Comparison of ENCODE assay signal across 17 cellular contexts in the genomic region with DNA sequence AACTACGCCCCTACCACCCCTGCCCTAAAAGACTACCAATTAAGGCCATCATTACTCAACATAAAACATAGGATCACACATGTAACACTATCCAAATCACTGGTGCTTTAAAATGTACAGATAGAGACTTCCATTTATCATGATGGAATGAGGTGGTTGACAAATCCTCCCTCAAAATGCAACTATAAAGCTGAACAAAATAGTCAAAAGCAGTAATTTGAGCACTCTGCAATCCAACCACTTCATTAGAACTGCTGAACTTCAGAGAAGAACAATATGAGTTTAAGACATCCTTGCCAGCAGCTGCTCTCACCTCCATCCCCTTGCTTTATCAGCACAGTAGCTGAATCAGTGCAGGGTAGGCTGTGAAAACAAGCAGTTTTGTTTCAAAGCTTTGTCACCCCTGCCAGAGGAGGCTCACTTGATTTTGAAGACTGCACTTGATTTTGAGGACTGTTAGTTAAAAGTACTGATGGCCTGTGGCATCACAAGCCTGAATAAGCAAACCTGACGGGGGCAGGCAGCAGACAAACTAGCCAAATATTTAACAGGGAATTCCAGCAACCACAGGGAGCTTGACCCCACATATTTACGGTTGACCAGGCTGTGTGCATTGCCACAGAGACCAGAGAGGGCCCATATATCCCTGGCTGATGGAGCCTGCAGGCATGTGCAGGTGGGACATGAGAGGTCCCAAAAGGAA.
DNase-seq lines count a peak whose midpoint lies in the region; ATAC-seq and TF ChIP-seq lines count a peak whose summit lies in the region.
"Had no signal": no experiment of that assay in that cellular context is flagged by ENCODE, and none has a peak within 500 bp of the region (broad histone marks: within the 10 kb centered on the region; RNA-seq: fewer than 3 reads in every experiment).

No MANE protein-coding gene starts in this region.

- no peaks in the 10 kb centered on the region for H3K27me3 Mint-ChIP-seq in endodermal cell (ENCODE audit: insufficient read depth)
- no peaks in the 10 kb centered on the region for H3K27me3 Mint-ChIP-seq in neural progenitor cell (ENCODE audit: insufficient read depth, low read depth)
- H3K27me3 Mint-ChIP-seq: CD4-positive, alpha-beta memory T cell; central memory CD8-positive, alpha-beta T cell; T-helper 17 cell had no signal

- H3K36me3 Mint-ChIP-seq in endodermal cell (ENCODE audit: low read depth) (peaks cover 14% of the 10 kb centered on the region), neural progenitor cell (peaks cover 18% of the 10 kb centered on the region)

- in situ Hi-C loops in Caki2 (cut with HindIII; ENCODE audit: low pct_unique_long_range_greater_than_20kb, low sequenced_read_pairs), result no loop called here

- TF ChIP-seq CTCF in endodermal cell (conservative IDR thresholded peaks at IDR 0.05) (no peak), neural progenitor cell (IDR thresholded peaks at IDR 0.05) (no peak), WERI-Rb-1 (IDR thresholded peaks at IDR 0.05; ENCODE audit: low read depth, low read length) (no peak)

- no peak overlapping the region for H3K4me3 Mint-ChIP-seq in endodermal cell
- no peak overlapping the region for H3K4me3 Mint-ChIP-seq in neural progenitor cell
- H3K4me3 Mint-ChIP-seq: CD4-positive, alpha-beta memory T cell; central memory CD8-positive, alpha-beta T cell; neural crest cell; stimulated activated effector memory CD8-positive, alpha-beta T cell treated with anti-CD3 and anti-CD28 coated beads, Interleukin-12 subunit alpha, Interleukin-12 subunit beta, amount 100 ng/mL, for 72 hours; T-helper 17 cell had no signal

- no peaks in the 10 kb centered on the region for H4K20me1 ChIP-seq in neural progenitor cell (ENCODE audit: low read depth)

- H3K9me3 Mint-ChIP-seq in endodermal cell, result peaks cover 11% of the 10 kb centered on the region
- peaks cover 23% of the 10 kb centered on the region for H3K9me3 Mint-ChIP-seq in neural progenitor cell
- H3K9me3 Mint-ChIP-seq: central memory CD8-positive, alpha-beta T cell had no signal

- H3K27ac ChIP-seq in endodermal cell (ENCODE audit: low read depth, low read length) (no peak overlapping the region), neural progenitor cell (no peak overlapping the region), WERI-Rb-1 (no peak overlapping the region)
- H3K27ac ChIP-seq: left lung had no signal

- H3K9me3 ChIP-seq in endodermal cell (ENCODE audit: control insufficient read depth, low read length) (no peaks in the 10 kb centered on the region), neural progenitor cell (ENCODE audit: low read depth) (no peaks in the 10 kb centered on the region), WERI-Rb-1 (ENCODE audit: severe bottlenecking) (no peaks in the 10 kb centered on the region)
- H3K9me3 ChIP-seq: left lung had no signal

- H3K9ac ChIP-seq in endodermal cell (ENCODE audit: extremely low read depth, low read length, poor library complexity, severe bottlenecking), result no peak overlapping the region
- no peak overlapping the region for H3K9ac ChIP-seq in neural progenitor cell

- no peak for ATAC-seq in GM19328 (IDR thresholded peaks at IDR 0.05; ENCODE audit: unreplicated experiment)
- ATAC-seq: left lung; stimulated activated effector memory CD8-positive, alpha-beta T cell treated with anti-CD3 and anti-CD28 coated beads, Interleukin-12 subunit alpha, Interleukin-12 subunit beta, amount 100 ng/mL, for 72 hours; T-helper 17 cell had no signal

- no peaks in the 10 kb centered on the region for H3F3A ChIP-seq in neural progenitor cell (ENCODE audit: low read depth)

- 54 to 81% methylated on average over 3 of the region's 3 CpGs for WGBS in endodermal cell (ENCODE audit: insufficient coverage in 1 of 2, insufficient read length in 1 of 2), 2 experiments

- H3K79me2 ChIP-seq in neural progenitor cell (ENCODE audit: low read depth), result no peaks in the 10 kb centered on the region

- H3K4me1 Mint-ChIP-seq in endodermal cell, result peaks cover 6% of the 10 kb centered on the region
- peaks cover 7% of the 10 kb centered on the region for H3K4me1 Mint-ChIP-seq in neural progenitor cell
- H3K4me1 Mint-ChIP-seq: stimulated activated effector memory CD8-positive, alpha-beta T cell treated with anti-CD3 and anti-CD28 coated beads, Interleukin-12 subunit alpha, Interleukin-12 subunit beta, amount 100 ng/mL, for 72 hours had no signal

- no peaks in the 10 kb centered on the region for H3K36me3 ChIP-seq in endodermal cell (ENCODE audit: control insufficient read depth, insufficient read depth, low read length)
- no peaks in the 10 kb centered on the region for H3K36me3 ChIP-seq in neural progenitor cell
- H3K36me3 ChIP-seq in WERI-Rb-1, result no peaks in the 10 kb centered on the region

- no peak overlapping the region for H3K4me2 ChIP-seq in neural progenitor cell

- H3K4me1 ChIP-seq in endodermal cell (ENCODE audit: control insufficient read depth, insufficient read depth, low read length), result peaks cover 7% of the 10 kb centered on the region
- peaks cover 10% of the 10 kb centered on the region for H3K4me1 ChIP-seq in neural progenitor cell
- H3K4me1 ChIP-seq: left lung had no signal

- H3K27ac Mint-ChIP-seq in endodermal cell (no peak overlapping the region), neural progenitor cell (no peak overlapping the region)
- H3K27ac Mint-ChIP-seq: CD4-positive, alpha-beta memory T cell; stimulated activated effector memory CD8-positive, alpha-beta T cell treated with anti-CD3 and anti-CD28 coated beads, Interleukin-12 subunit alpha, Interleukin-12 subunit beta, amount 100 ng/mL, for 72 hours; T-helper 17 cell had no signal

- DNase-seq in Caki2 (ENCODE audit: low read depth) (peak; percentile 6), HuH-7.5 (ENCODE audit: low spot score) (peak; percentile 47), endodermal cell (peak; percentile 53), neural progenitor cell (ENCODE audit: low spot score) (peak; percentile 34), WERI-Rb-1 (no peak), NCI-H1048 (lab: John Stamatoyannopoulos, UW) (no peak), Ammon's horn (ENCODE audit: low spot score) (no peak)
- DNase-seq: activated effector memory CD4-positive, alpha-beta T cell treated with anti-CD3 and anti-CD28 coated beads, Interleukin-2, amount 50 U/mL, for 16 hours; CD4-positive, alpha-beta memory T cell; foreskin melanocyte; left lung; stimulated activated CD4-positive, alpha-beta T cell treated with anti-CD3 and anti-CD28 coated beads, Interleukin-2, amount 100 ng/mL, for 24 hours; T-helper 17 cell had no signal

- no peaks in the 10 kb centered on the region for H3K27me3 ChIP-seq in endodermal cell (ENCODE audit: control insufficient read depth, insufficient read depth, low read length, poor library complexity, severe bottlenecking)
- H3K27me3 ChIP-seq in neural progenitor cell, result no peaks in the 10 kb centered on the region
- H3K27me3 ChIP-seq in WERI-Rb-1 (ENCODE audit: insufficient read depth, low read depth, severe bottlenecking), result no peaks in the 10 kb centered on the region
- H3K27me3 ChIP-seq: left lung had no signal

- no peak overlapping the region for H3K4me3 ChIP-seq in endodermal cell (ENCODE audit: low read length)
- H3K4me3 ChIP-seq in neural progenitor cell, result no peak overlapping the region
- H3K4me3 ChIP-seq in WERI-Rb-1 (ENCODE audit: low read depth, low read length), result no peak overlapping the region
- H3K4me3 ChIP-seq: left lung had no signal

- H2AFZ ChIP-seq in neural progenitor cell (replicated peaks), result no peak overlapping the region

Comparison
In these comparisons a context has a peak if more than half of its experiments do, and no peak if none do; other contexts are left out.
1. DNase-seq: peak in Caki2 (single experiment), HuH-7.5 (single experiment), endodermal cell (single experiment) and neural progenitor cell (single experiment); none in WERI-Rb-1 (single experiment), NCI-H1048 (single experiment) and Ammon's horn (single experiment).